In genomic region chr5:171630670-171631065, GRCh38 we compare ENCODE assay signal across 1 cellular context.
TF ChIP-seq lines count a peak whose summit lies in the region.

No MANE protein-coding gene starts in this region.

TF ChIP-seq in GM23338, 12 proteins besides CTCF, POLR2A, EP300 and RAD21 (continued from another document):
- TF ChIP-seq, protein P1, sequence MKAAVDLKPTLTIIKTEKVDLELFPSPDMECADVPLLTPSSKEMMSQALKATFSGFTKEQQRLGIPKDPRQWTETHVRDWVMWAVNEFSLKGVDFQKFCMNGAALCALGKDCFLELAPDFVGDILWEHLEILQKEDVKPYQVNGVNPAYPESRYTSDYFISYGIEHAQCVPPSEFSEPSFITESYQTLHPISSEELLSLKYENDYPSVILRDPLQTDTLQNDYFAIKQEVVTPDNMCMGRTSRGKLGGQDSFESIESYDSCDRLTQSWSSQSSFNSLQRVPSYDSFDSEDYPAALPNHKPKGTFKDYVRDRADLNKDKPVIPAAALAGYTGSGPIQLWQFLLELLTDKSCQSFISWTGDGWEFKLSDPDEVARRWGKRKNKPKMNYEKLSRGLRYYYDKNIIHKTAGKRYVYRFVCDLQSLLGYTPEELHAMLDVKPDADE (IDR thresholded peaks at IDR 0.05): no peak
- TF ChIP-seq STAT1 (IDR thresholded peaks at IDR 0.05; ENCODE audit: unreplicated experiment) (no peak), JUNB (IDR thresholded peaks at IDR 0.05; ENCODE audit: unreplicated experiment) (no peak), EZH2 (IDR thresholded peaks at IDR 0.05; ENCODE audit: low read depth, unreplicated experiment) (no peak), ZNF114 (CRISPR knock-in tag; IDR thresholded peaks at IDR 0.05) (no peak)
- TF ChIP-seq, protein P2, sequence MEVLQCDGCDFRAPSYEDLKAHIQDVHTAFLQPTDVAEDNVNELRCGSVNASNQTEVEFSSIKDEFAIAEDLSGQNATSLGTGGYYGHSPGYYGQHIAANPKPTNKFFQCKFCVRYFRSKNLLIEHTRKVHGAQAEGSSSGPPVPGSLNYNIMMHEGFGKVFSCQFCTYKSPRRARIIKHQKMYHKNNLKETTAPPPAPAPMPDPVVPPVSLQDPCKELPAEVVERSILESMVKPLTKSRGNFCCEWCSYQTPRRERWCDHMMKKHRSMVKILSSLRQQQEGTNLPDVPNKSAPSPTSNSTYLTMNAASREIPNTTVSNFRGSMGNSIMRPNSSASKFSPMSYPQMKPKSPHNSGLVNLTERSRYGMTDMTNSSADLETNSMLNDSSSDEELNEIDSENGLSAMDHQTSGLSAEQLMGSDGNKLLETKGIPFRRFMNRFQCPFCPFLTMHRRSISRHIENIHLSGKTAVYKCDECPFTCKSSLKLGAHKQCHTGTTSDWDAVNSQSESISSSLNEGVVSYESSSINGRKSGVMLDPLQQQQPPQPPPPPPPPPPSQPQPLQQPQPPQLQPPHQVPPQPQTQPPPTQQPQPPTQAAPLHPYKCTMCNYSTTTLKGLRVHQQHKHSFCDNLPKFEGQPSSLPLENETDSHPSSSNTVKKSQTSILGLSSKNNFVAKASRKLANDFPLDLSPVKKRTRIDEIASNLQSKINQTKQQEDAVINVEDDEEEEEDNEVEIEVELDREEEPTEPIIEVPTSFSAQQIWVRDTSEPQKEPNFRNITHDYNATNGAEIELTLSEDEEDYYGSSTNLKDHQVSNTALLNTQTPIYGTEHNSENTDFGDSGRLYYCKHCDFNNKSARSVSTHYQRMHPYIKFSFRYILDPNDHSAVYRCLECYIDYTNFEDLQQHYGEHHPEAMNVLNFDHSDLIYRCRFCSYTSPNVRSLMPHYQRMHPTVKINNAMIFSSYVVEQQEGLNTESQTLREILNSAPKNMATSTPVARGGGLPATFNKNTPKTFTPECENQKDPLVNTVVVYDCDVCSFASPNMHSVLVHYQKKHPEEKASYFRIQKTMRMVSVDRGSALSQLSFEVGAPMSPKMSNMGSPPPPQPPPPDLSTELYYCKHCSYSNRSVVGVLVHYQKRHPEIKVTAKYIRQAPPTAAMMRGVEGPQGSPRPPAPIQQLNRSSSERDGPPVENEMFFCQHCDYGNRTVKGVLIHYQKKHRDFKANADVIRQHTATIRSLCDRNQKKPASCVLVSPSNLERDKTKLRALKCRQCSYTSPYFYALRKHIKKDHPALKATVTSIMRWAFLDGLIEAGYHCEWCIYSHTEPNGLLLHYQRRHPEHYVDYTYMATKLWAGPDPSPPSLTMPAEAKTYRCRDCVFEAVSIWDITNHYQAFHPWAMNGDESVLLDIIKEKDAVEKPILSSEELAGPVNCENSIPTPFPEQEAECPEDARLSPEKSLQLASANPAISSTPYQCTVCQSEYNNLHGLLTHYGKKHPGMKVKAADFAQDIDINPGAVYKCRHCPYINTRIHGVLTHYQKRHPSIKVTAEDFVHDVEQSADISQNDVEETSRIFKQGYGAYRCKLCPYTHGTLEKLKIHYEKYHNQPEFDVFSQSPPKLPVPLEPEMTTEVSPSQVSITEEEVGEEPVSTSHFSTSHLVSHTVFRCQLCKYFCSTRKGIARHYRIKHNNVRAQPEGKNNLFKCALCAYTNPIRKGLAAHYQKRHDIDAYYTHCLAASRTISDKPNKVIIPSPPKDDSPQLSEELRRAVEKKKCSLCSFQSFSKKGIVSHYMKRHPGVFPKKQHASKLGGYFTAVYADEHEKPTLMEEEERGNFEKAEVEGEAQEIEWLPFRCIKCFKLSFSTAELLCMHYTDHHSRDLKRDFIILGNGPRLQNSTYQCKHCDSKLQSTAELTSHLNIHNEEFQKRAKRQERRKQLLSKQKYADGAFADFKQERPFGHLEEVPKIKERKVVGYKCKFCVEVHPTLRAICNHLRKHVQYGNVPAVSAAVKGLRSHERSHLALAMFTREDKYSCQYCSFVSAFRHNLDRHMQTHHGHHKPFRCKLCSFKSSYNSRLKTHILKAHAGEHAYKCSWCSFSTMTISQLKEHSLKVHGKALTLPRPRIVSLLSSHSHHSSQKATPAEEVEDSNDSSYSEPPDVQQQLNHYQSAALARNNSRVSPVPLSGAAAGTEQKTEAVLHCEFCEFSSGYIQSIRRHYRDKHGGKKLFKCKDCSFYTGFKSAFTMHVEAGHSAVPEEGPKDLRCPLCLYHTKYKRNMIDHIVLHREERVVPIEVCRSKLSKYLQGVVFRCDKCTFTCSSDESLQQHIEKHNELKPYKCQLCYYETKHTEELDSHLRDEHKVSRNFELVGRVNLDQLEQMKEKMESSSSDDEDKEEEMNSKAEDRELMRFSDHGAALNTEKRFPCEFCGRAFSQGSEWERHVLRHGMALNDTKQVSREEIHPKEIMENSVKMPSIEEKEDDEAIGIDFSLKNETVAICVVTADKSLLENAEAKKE (CRISPR knock-in tag; IDR thresholded peaks at IDR 0.05): no peak
TF ChIP-seq in GM23338: peak in this region for 0.
